Comparison of ENCODE assay signal across 2 cellular contexts in genomic region chr6:43183441-43183840, GRCh38.
TF ChIP-seq lines count a peak whose summit lies in the region.

No MANE protein-coding gene starts in this region.

TF ChIP-seq in IMR-90, 13 proteins besides CTCF, POLR2A, EP300 and RAD21 (continued from another document):
- TF ChIP-seq ELK1 (IDR thresholded peaks at IDR 0.05; ENCODE audit: borderline replicate concordance, low read depth, low read length) (no peak), FOS (IDR thresholded peaks at IDR 0.05; ENCODE audit: low read depth, low read length) (no peak), RCOR1 (IDR thresholded peaks at IDR 0.05; ENCODE audit: insufficient replicate concordance, low read length) (no peak), NFE2L2 (IDR thresholded peaks at IDR 0.05; ENCODE audit: low read depth, low read length) (no peak), RFX5 (IDR thresholded peaks at IDR 0.05; ENCODE audit: low read depth, low read length) (no peak), CHD1 (IDR thresholded peaks at IDR 0.05; ENCODE audit: low read depth, low read length) (no peak), MXI1 (IDR thresholded peaks at IDR 0.05; ENCODE audit: borderline replicate concordance, low read depth, low read length) (no peak), USF2 (IDR thresholded peaks at IDR 0.05; ENCODE audit: low read depth, low read length) (no peak), MAZ (IDR thresholded peaks at IDR 0.05; ENCODE audit: borderline replicate concordance, low read depth, low read length) (no peak), SMC3 (IDR thresholded peaks at IDR 0.05; ENCODE audit: low read depth, low read length) (no peak), MAFK (IDR thresholded peaks at IDR 0.05; ENCODE audit: low read depth, low read length) (no peak), BHLHE40 (IDR thresholded peaks at IDR 0.05; ENCODE audit: low read depth, low read length) (no peak)

TF ChIP-seq in GM12891, 5 proteins besides CTCF, POLR2A, EP300 and RAD21 (continued from another document):
- TF ChIP-seq SPI1 (IDR thresholded peaks at IDR 0.05; ENCODE audit: low read depth, low read length) (no peak), TAF1 (IDR thresholded peaks at IDR 0.05; ENCODE audit: low read depth, low read length) (no peak), PAX5 (IDR thresholded peaks at IDR 0.05; ENCODE audit: insufficient read depth, low read length, severe bottlenecking) (no peak), POU2F2 (IDR thresholded peaks at IDR 0.05; ENCODE audit: low read depth, low read length) (no peak)
